21 cellular contexts compared by ENCODE assay signal in genomic region chr5:80411589-80412219, GRCh38. TPM values are rescaled to one million over a fixed set of nuclear protein-coding genes. Genes with fewer than 3 reads are reported as not detected.
A peak's percentile ranks its signal among the peaks of the same experiment; 100 is the strongest.
DNase-seq lines count a peak whose midpoint lies in the region; ATAC-seq and TF ChIP-seq lines count a peak whose summit lies in the region.
"Had no signal": no experiment of that assay in that cellular context is flagged by ENCODE, and none has a peak within 500 bp of the region (broad histone marks: within the 10 kb centered on the region; RNA-seq: fewer than 3 reads in every experiment).

No MANE protein-coding gene starts in this region.

- H3K27me3 ChIP-seq in cardiac muscle cell, result no peaks in the 10 kb centered on the region
- H3K27me3 ChIP-seq in right atrium auricular region, result no peaks in the 10 kb centered on the region
- no peaks in the 10 kb centered on the region for H3K27me3 ChIP-seq in skeletal muscle satellite cell (ENCODE audit: control insufficient read depth, insufficient read depth, low read length)
- no peaks in the 10 kb centered on the region for H3K27me3 ChIP-seq in CD4-positive, alpha-beta T cell (ENCODE audit: control insufficient read depth, insufficient read depth, low read length)
- H3K27me3 ChIP-seq: right lobe of liver had no signal

- H3K36me3 ChIP-seq in cardiac muscle cell, result peaks cover 10% of the 10 kb centered on the region
- H3K36me3 ChIP-seq in right atrium auricular region, result no peaks in the 10 kb centered on the region
- H3K36me3 ChIP-seq in skeletal muscle satellite cell (ENCODE audit: insufficient read depth, low read length), result peaks cover 5% of the 10 kb centered on the region
- H3K36me3 ChIP-seq: right lobe of liver, thoracic aorta had no signal

- no peaks in the 10 kb centered on the region for H3K9me3 Mint-ChIP-seq in WTC11
- H3K9me3 Mint-ChIP-seq in CD4-positive, alpha-beta T cell, result no peaks in the 10 kb centered on the region
- H3K9me3 Mint-ChIP-seq: activated CD4-positive, alpha-beta memory T cell treated with anti-CD3 and anti-CD28 coated beads for 36 hours; central memory CD8-positive, alpha-beta T cell; natural killer cell; T-cell had no signal

- H3K27ac Mint-ChIP-seq in WTC11, result peak overlapping the region; percentile 74
- H3K27ac Mint-ChIP-seq in CD4-positive, alpha-beta T cell, result no peak overlapping the region
- H3K27ac Mint-ChIP-seq: activated CD4-positive, alpha-beta memory T cell treated with anti-CD3 and anti-CD28 coated beads for 36 hours; activated naive CD8-positive, alpha-beta T cell; B cell; natural killer cell; T-cell had no signal

- H3K36me3 Mint-ChIP-seq in WTC11, result peaks cover 11% of the 10 kb centered on the region
- peaks cover 33% of the 10 kb centered on the region for H3K36me3 Mint-ChIP-seq in CD4-positive, alpha-beta T cell (ENCODE audit: low read depth)
- H3K36me3 Mint-ChIP-seq: natural killer cell had no signal

- no peak overlapping the region for H3K9ac ChIP-seq in skeletal muscle satellite cell (ENCODE audit: low read depth, low read length)

- H3K4me1 ChIP-seq in cardiac muscle cell (ENCODE audit: low read depth), result peaks cover 14% of the 10 kb centered on the region
- peaks cover 0 to 33% of the 10 kb centered on the region in 2 donors for H3K4me1 ChIP-seq in right atrium auricular region
- H3K4me1 ChIP-seq in skeletal muscle satellite cell (ENCODE audit: control insufficient read depth, insufficient read depth, low read length), result peaks cover 19% of the 10 kb centered on the region

- H3K9me3 ChIP-seq in cardiac muscle cell (ENCODE audit: low read depth) (no peaks in the 10 kb centered on the region), right atrium auricular region (no peaks in the 10 kb centered on the region), skeletal muscle satellite cell (replicated peaks; ENCODE audit: low read length) (no peaks in the 10 kb centered on the region)
- no peaks in the 10 kb centered on the region for H3K9me3 ChIP-seq in CD4-positive, alpha-beta T cell (ENCODE audit: control insufficient read depth, low read length)
- H3K9me3 ChIP-seq: right lobe of liver, thoracic aorta had no signal

- H3K4me3 Mint-ChIP-seq in WTC11, result no peak overlapping the region
- H3K4me3 Mint-ChIP-seq in CD4-positive, alpha-beta T cell, result no peak overlapping the region
- H3K4me3 Mint-ChIP-seq: activated CD4-positive, alpha-beta memory T cell treated with anti-CD3 and anti-CD28 coated beads for 36 hours; activated naive CD8-positive, alpha-beta T cell; B cell; central memory CD8-positive, alpha-beta T cell; natural killer cell; T-cell had no signal

- POLR2A ChIA-PET in WTC11 (lab: Charles Lee), result no interaction called here
- POLR2A ChIA-PET in CD4-positive, alpha-beta T cell (lab: Charles Lee), result no interaction called here

- H3K27me3 Mint-ChIP-seq in WTC11 (ENCODE audit: low read depth), result no peaks in the 10 kb centered on the region
- H3K27me3 Mint-ChIP-seq in CD4-positive, alpha-beta T cell, result no peaks in the 10 kb centered on the region
- H3K27me3 Mint-ChIP-seq: activated CD4-positive, alpha-beta memory T cell treated with anti-CD3 and anti-CD28 coated beads for 36 hours; activated naive CD8-positive, alpha-beta T cell; B cell; central memory CD8-positive, alpha-beta T cell; T-cell had no signal

- H3K27ac ChIP-seq in cardiac muscle cell, result peak overlapping the region; percentile 71
- H3K27ac ChIP-seq in right atrium auricular region, result peak overlapping the region in 1 of 2 donors; percentile 99
- no peak overlapping the region for H3K27ac ChIP-seq in CD4-positive, alpha-beta T cell (ENCODE audit: low read depth, low read length)
- H3K27ac ChIP-seq: right lobe of liver, thoracic aorta had no signal

- DNase-seq in cardiac muscle cell (ENCODE audit: low read depth in 1 of 2, low spot score in 1 of 2) (no peak), right atrium auricular region (ENCODE audit: low spot score) (no peak), WTC11 (ENCODE audit: low spot score) (no peak), lung microvascular endothelial cell (ENCODE audit: low read depth in 2 of 2) (peak; percentile 2 to 56), NOMO-1 (lab: John Stamatoyannopoulos, UW; ENCODE audit: unreplicated experiment in 2 of 2) (no peak)
- DNase-seq in CD4-positive, alpha-beta T cell, result no peak
- DNase-seq: activated CD4-positive, alpha-beta memory T cell treated with anti-CD3 and anti-CD28 coated beads for 36 hours; aorta; Karpas-422; natural killer cell; NCI-H1694 treated with DMSO at 0.1 percent for 48 hours; NCI-H748 treated with DMSO at 0.1 percent for 48 hours; right lobe of liver; stimulated activated naive CD8-positive, alpha-beta T cell treated with anti-CD3 and anti-CD28 coated beads, Interleukin-15, Interleukin-2, amounts not matched to agents 100 U/mL and 50 U/mL, for 24 hours; T-cell had no signal

- H3K4me2 ChIP-seq in skeletal muscle satellite cell (ENCODE audit: low read length), result peak overlapping the region; percentile 17

- CTCF ChIA-PET in WTC11 (lab: Charles Lee), result no interaction called here
- CTCF ChIA-PET in CD4-positive, alpha-beta T cell (lab: Charles Lee), result no interaction called here

- intact Hi-C loops in CD4-positive, alpha-beta T cell (cut with DNase I, micrococcal nuclease), result no loop called here

- no peak for TF ChIP-seq CTCF in cardiac muscle cell (IDR thresholded peaks at IDR 0.05; ENCODE audit: low read depth, low read length)
- TF ChIP-seq CTCF in right atrium auricular region (IDR thresholded peaks at IDR 0.05), result no peak
- no peak for TF ChIP-seq CTCF in WTC11 (IDR thresholded peaks at IDR 0.05)
- no peak for TF ChIP-seq CTCF in CD4-positive, alpha-beta T cell (IDR thresholded peaks at IDR 0.05)

- no peak for ATAC-seq in WTC11
- ATAC-seq in CD4-positive, alpha-beta T cell (ENCODE audit: poor library complexity), result no peak
- ATAC-seq in GM21528 (IDR thresholded peaks at IDR 0.05; ENCODE audit: low FRiP score, unreplicated experiment), result no peak
- ATAC-seq: natural killer cell; right lobe of liver; stimulated activated naive CD8-positive, alpha-beta T cell treated with anti-CD3 and anti-CD28 coated beads, Interleukin-15, Interleukin-2, amounts not matched to agents 100 U/mL and 50 U/mL, for 24 hours; T-cell had no signal

- no peak overlapping the region for H3K4me3 ChIP-seq in cardiac muscle cell
- H3K4me3 ChIP-seq in right atrium auricular region, result no peak overlapping the region
- no peak overlapping the region for H3K4me3 ChIP-seq in skeletal muscle satellite cell (ENCODE audit: low read length)
- H3K4me3 ChIP-seq: right lobe of liver, thoracic aorta had no signal

- H3K4me1 Mint-ChIP-seq in WTC11, result peaks cover 11% of the 10 kb centered on the region
- H3K4me1 Mint-ChIP-seq in CD4-positive, alpha-beta T cell (ENCODE audit: low read depth), result peaks cover 51% of the 10 kb centered on the region

TF ChIP-seq in WTC11, 78 proteins besides CTCF, POLR2A, EP300 and RAD21:
- TF ChIP-seq ZNF671 (CRISPR knock-in tag; IDR thresholded peaks at IDR 0.05) (no peak), TCF7 (CRISPR knock-in tag; IDR thresholded peaks at IDR 0.05; ENCODE audit: low read depth) (no peak), ATF2 (CRISPR knock-in tag; IDR thresholded peaks at IDR 0.05; ENCODE audit: borderline replicate concordance, low read depth) (no peak), RORB (CRISPR knock-in tag; IDR thresholded peaks at IDR 0.05) (no peak), NR2C2 (CRISPR knock-in tag; IDR thresholded peaks at IDR 0.05) (no peak)

RNA-seq across cellular contexts. Expression of gene ZFYVE16, which starts 3.8 kb away (rescaled TPM):
- total RNA-seq in cardiac muscle cell, result 18.7 and 41.3 TPM in 2 replicates
- 22.0 and 35.4 TPM in 2 replicates for polyA plus RNA-seq in cardiac muscle cell
- 10 to 100 TPM; 27.8 to 34.5 TPM for total RNA-seq in right atrium auricular region
- 25.3 to 35.1 TPM (median 32.5 TPM) in 3 replicates for total RNA-seq in WTC11 (2021)
- total RNA-seq in lung microvascular endothelial cell, result 21.6 and 33.5 TPM in 2 replicates
- total RNA-seq in skeletal muscle satellite cell (2012; rRNA removed), result 15.5 and 18.5 TPM in 2 replicates
- total RNA-seq in CD4-positive, alpha-beta T cell, result 1 to 10 TPM; 7.5 to 7.9 TPM

Comparison
In these comparisons a context has a peak if more than half of its experiments do, and no peak if none do; other contexts are left out.
1. DNase-seq: peak in lung microvascular endothelial cell (2 of 2); none in cardiac muscle cell (0 of 2), right atrium auricular region (single experiment), WTC11 (single experiment), CD4-positive, alpha-beta T cell (0 of 10) and NOMO-1 (0 of 2).